Comparison of ENCODE assay signal across 20 cellular contexts in the genomic region with DNA sequence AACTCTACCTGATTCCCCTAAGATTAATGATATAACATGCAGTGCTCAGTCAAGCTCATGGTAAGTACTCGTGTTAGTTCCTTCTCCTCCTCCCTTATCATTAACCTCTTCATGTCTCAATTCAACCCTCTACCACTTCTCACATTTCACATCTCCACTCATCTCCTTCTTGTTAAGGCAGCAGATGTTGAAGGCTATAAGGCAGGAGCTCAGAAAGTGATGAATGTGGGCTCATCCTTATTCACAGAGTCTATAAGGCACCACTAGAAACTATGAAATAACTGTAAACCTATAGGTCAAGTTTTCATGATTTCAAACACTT. TPM values are rescaled to one million over a fixed set of nuclear protein-coding genes. Genes with fewer than 3 reads are reported as not detected.
DNase-seq lines count a peak whose midpoint lies in the region; ATAC-seq, FAIRE-seq and TF ChIP-seq lines count a peak whose summit lies in the region.
"Had no signal": no experiment of that assay in that cellular context is flagged by ENCODE, and none has a peak within 500 bp of the region (broad histone marks: within the 10 kb centered on the region; RNA-seq: fewer than 3 reads in every experiment).

No MANE protein-coding gene starts in this region.

- DNase-seq in MCF 10A (ENCODE audit: unreplicated experiment) (no peak), breast epithelium (ENCODE audit: low spot score in 2 of 2) (no peak), PC-3 (no peak), K562 (ENCODE audit: extremely low read depth in 1 of 4, low spot score in 3 of 4) (no peak), body of pancreas (no peak), NCI-H82 (lab: John Stamatoyannopoulos, UW) (no peak), neural progenitor cell (ENCODE audit: low spot score) (no peak), NCI-H2107 treated with DMSO at 0.1 percent for 48 hours (lab: John Stamatoyannopoulos, UW; ENCODE audit: unreplicated experiment) (no peak)
- DNase-seq: activated naive CD4-positive, alpha-beta T cell treated with anti-CD3 and anti-CD28 coated beads for 36 hours; mucosa of descending colon; nephron progenitor cell; right cardiac atrium; stimulated activated CD4-positive, alpha-beta T cell treated with anti-CD3 and anti-CD28 coated beads, Interleukin-12 subunit alpha, Interleukin-12 subunit beta, amount 100 ng/mL, for 4 hours; stimulated activated CD4-positive, alpha-beta T cell treated with anti-CD3 and anti-CD28 coated beads, Interleukin-4, amount 100 ng/mL, for 24 hours; WERI-Rb-1 had no signal

- H3K9me3 Mint-ChIP-seq in MCF 10A (ENCODE audit: unreplicated experiment), result no peaks in the 10 kb centered on the region
- H3K9me3 Mint-ChIP-seq in neural progenitor cell, result no peaks in the 10 kb centered on the region
- H3K9me3 Mint-ChIP-seq: activated CD4-positive, alpha-beta T cell treated with anti-CD3 and anti-CD28 coated beads, Interleukin-2, amount 10 ng/mL, durations not matched to agents 7 days and 5 days; activated naive CD4-positive, alpha-beta T cell treated with anti-CD3 and anti-CD28 coated beads for 36 hours; nephron progenitor cell had no signal

- ATAC-seq in PC-3 (no peak), K562 (peak; percentile 66), body of pancreas (no peak)

- FAIRE-seq in K562 (lab: Jason Lieb, UNC), result no peak

- H3K9me3 ChIP-seq in breast epithelium, result no peaks in the 10 kb centered on the region
- no peaks in the 10 kb centered on the region for H3K9me3 ChIP-seq in PC-3 (ENCODE audit: low read length)
- no peaks in the 10 kb centered on the region for H3K9me3 ChIP-seq in K562 (replicated peaks; ENCODE audit: control insufficient read depth, insufficient read depth, low read depth, low read length)
- H3K9me3 ChIP-seq in body of pancreas, result no peaks in the 10 kb centered on the region
- H3K9me3 ChIP-seq in neural progenitor cell (ENCODE audit: low read depth), result no peaks in the 10 kb centered on the region
- H3K9me3 ChIP-seq: BLaER1 treated with 17β-estradiol and CSF1 and Interleukin-3, amounts not matched to agents 10 nM and 100 nM; mucosa of descending colon; thoracic aorta; vagina had no signal

- intact Hi-C loops in MCF 10A (cut with micrococcal nuclease), result loop anchor here (5.0 to 10.0 kb wide), 2 partner anchors 421 to 449 kb away; no protein-coding TSS in a partner anchor
- intact Hi-C loops in breast epithelium (cut with DNase I; ENCODE audit: low total_unique reads), result no loop called here
- intact Hi-C loops in PC-3 (cut with micrococcal nuclease), result no loop called here
- intact Hi-C loops in K562 (cut with micrococcal nuclease), result loop anchor here (5.0 kb wide), 2 partner anchors 339 to 654 kb away; no protein-coding TSS in a partner anchor
- intact Hi-C loops in body of pancreas (cut with DNase I), result loop anchor here (10.0 kb wide), 1 partner anchor 281 kb away; no protein-coding TSS in a partner anchor

- no peaks in the 10 kb centered on the region for H4K20me1 ChIP-seq in PC-3 (ENCODE audit: low read length)
- H4K20me1 ChIP-seq in K562 (replicated peaks; ENCODE audit: control insufficient read depth, insufficient read depth, low read length), result no peaks in the 10 kb centered on the region
- no peaks in the 10 kb centered on the region for H4K20me1 ChIP-seq in neural progenitor cell (ENCODE audit: low read depth)
- H4K20me1 ChIP-seq: BLaER1 treated with 17β-estradiol and CSF1 and Interleukin-3, amounts not matched to agents 10 nM and 100 nM had no signal

- H3K27me3 ChIP-seq in breast epithelium (no peaks in the 10 kb centered on the region), PC-3 (ENCODE audit: low read length) (no peaks in the 10 kb centered on the region), K562 (ENCODE audit: control insufficient read depth in 2 of 2, insufficient read depth in 2 of 2, low read length in 2 of 2) (no peaks in the 10 kb centered on the region), body of pancreas (no peaks in the 10 kb centered on the region), neural progenitor cell (no peaks in the 10 kb centered on the region)
- H3K27me3 ChIP-seq: BLaER1 treated with 17β-estradiol and CSF1 and Interleukin-3, amounts not matched to agents 10 nM and 100 nM; vagina had no signal

- no peaks in the 10 kb centered on the region for H3K27me3 Mint-ChIP-seq in MCF 10A (ENCODE audit: insufficient read depth, unreplicated experiment)
- H3K27me3 Mint-ChIP-seq in neural progenitor cell (ENCODE audit: insufficient read depth, low read depth), result no peaks in the 10 kb centered on the region
- H3K27me3 Mint-ChIP-seq: activated CD4-positive, alpha-beta T cell treated with anti-CD3 and anti-CD28 coated beads, Interleukin-2, amount 10 ng/mL, durations not matched to agents 7 days and 5 days had no signal

- CTCF ChIA-PET in MCF 10A (lab: Yijun Ruan, JAX), result interaction anchor here (0.6 to 6.7 kb wide), 21 partner anchors 8 to 518 kb away, joined by 3 to 75 read pairs (median 4); a partner anchor contains a TSS
- CTCF ChIA-PET in PC-3 (lab: Charles Lee), result interaction anchor here (0.7 to 2.3 kb wide), 3 partner anchors 83 to 276 kb away, joined by 3 to 6 read pairs (median 5); no protein-coding TSS in a partner anchor
- CTCF ChIA-PET in K562 (lab: Yijun Ruan, JAX; ENCODE audit: low intra/inter-chr PET ratio), result interaction anchor here (0.6 to 2.8 kb wide), 4 partner anchors 127 to 277 kb away, joined by 4 to 18 read pairs (median 7); no protein-coding TSS in a partner anchor

- TF ChIP-seq POLR2A in breast epithelium (IDR thresholded peaks at IDR 0.05) (no peak), K562 (conservative IDR thresholded peaks at IDR 0.05) (no peak), body of pancreas (IDR thresholded peaks at IDR 0.05) (no peak)

- no peak for TF ChIP-seq CTCF in MCF 10A (IDR thresholded peaks at IDR 0.05; ENCODE audit: unreplicated experiment)
- no peak for TF ChIP-seq CTCF in breast epithelium (IDR thresholded peaks at IDR 0.05)
- TF ChIP-seq CTCF in PC-3 (conservative IDR thresholded peaks at IDR 0.05; ENCODE audit: low read depth, low read length), result no peak
- no peak for TF ChIP-seq CTCF in K562 (IDR thresholded peaks at IDR 0.05 in 2 of 3, conservative IDR thresholded peaks at IDR 0.05 in 1 of 3; ENCODE audit: insufficient read depth in 2 of 3, low read depth in 1 of 3, low read length in 3 of 3)
- TF ChIP-seq CTCF in body of pancreas (IDR thresholded peaks at IDR 0.05), result no peak
- no peak for TF ChIP-seq CTCF in neural progenitor cell (IDR thresholded peaks at IDR 0.05)

- H3K36me3 ChIP-seq in breast epithelium (no peaks in the 10 kb centered on the region), PC-3 (ENCODE audit: low read depth, low read length) (no peaks in the 10 kb centered on the region), K562 (ENCODE audit: control insufficient read depth, insufficient read depth, low read length) (no peaks in the 10 kb centered on the region), body of pancreas (replicated peaks in 1 of 2; ENCODE audit: insufficient read depth in 1 of 2, low read depth in 2 of 2) (no peaks in the 10 kb centered on the region), neural progenitor cell (no peaks in the 10 kb centered on the region)
- H3K36me3 ChIP-seq: BLaER1 treated with 17β-estradiol and CSF1 and Interleukin-3, amounts not matched to agents 10 nM and 100 nM; thoracic aorta; vagina; WERI-Rb-1 had no signal

- 0 out of 2 replicates have a peak overlapping the region, but pooled peaks have one; percentile 0 for H3K4me2 ChIP-seq in PC-3 (ENCODE audit: low read length)
- peak overlapping the region; percentile 19; the same call in 1 of the 2 replicates for H3K4me2 ChIP-seq in K562 (ENCODE audit: insufficient read depth, low read length)
- no peak overlapping the region for H3K4me2 ChIP-seq in neural progenitor cell

- H3K4me3 Mint-ChIP-seq in MCF 10A (ENCODE audit: unreplicated experiment), result no peak overlapping the region
- H3K4me3 Mint-ChIP-seq in neural progenitor cell, result no peak overlapping the region
- H3K4me3 Mint-ChIP-seq: activated CD4-positive, alpha-beta T cell treated with anti-CD3 and anti-CD28 coated beads, Interleukin-2, amount 10 ng/mL, durations not matched to agents 7 days and 5 days; activated naive CD4-positive, alpha-beta T cell treated with anti-CD3 and anti-CD28 coated beads for 36 hours; nephron progenitor cell had no signal

- 0% methylated on average over 1 of the region's 1 CpG for WGBS in K562 (ENCODE audit: insufficient coverage, low coverage, missing lambda C conversion rate)
- WGBS in body of pancreas, 2 donors, result 3 to 4% methylated on average over 1 of the region's 1 CpG

- H2AFZ ChIP-seq in PC-3 (ENCODE audit: low read length) (no peak overlapping the region), K562 (ENCODE audit: low read depth, low read length) (peak overlapping the region; percentile 50), neural progenitor cell (replicated peaks) (no peak overlapping the region)
- H2AFZ ChIP-seq: parathyroid adenoma had no signal

- no peaks in the 10 kb centered on the region for H3K4me1 ChIP-seq in breast epithelium
- H3K4me1 ChIP-seq in PC-3 (ENCODE audit: insufficient read depth, low read length), result no peaks in the 10 kb centered on the region
- no peaks in the 10 kb centered on the region; a peak in 1 of 5 replicates for H3K4me1 ChIP-seq in K562 (replicated peaks in 1 of 2; ENCODE audit: control insufficient read depth in 2 of 2, insufficient read depth in 2 of 2, low read length in 2 of 2)
- peaks cover 5% of the 10 kb centered on the region for H3K4me1 ChIP-seq in body of pancreas
- peaks cover 6% of the 10 kb centered on the region for H3K4me1 ChIP-seq in neural progenitor cell
- H3K4me1 ChIP-seq: parathyroid adenoma, vagina had no signal

- H3K9me1 ChIP-seq in K562 (ENCODE audit: control insufficient read depth, insufficient read depth, low read length), result no peaks in the 10 kb centered on the region

- POLR2A ChIA-PET in MCF 10A (lab: Yijun Ruan, JAX), result interaction anchor here (1.0 to 3.8 kb wide), 7 partner anchors 13 to 276 kb away, joined by 3 to 18 read pairs (median 8); a partner anchor contains a TSS
- POLR2A ChIA-PET in PC-3 (lab: Charles Lee; ENCODE audit: unreplicated experiment), result interaction anchor here (0.5 to 0.6 kb wide), 2 partner anchors 22 to 126 kb away, joined by 3 to 4 read pairs; a partner anchor contains a TSS
- POLR2A ChIA-PET in K562 (lab: Yijun Ruan, JAX), result interaction anchor here (1.5 kb wide), 1 partner anchor 276 kb away, joined by 3 read pairs; no protein-coding TSS in a partner anchor

- H3K4me1 Mint-ChIP-seq in MCF 10A (ENCODE audit: insufficient read depth, unreplicated experiment) (peaks cover 10% of the 10 kb centered on the region), neural progenitor cell (no peaks in the 10 kb centered on the region)

- no peak overlapping the region for H3K4me3 ChIP-seq in breast epithelium
- H3K4me3 ChIP-seq in PC-3 (ENCODE audit: low read length), result no peak overlapping the region
- H3K4me3 ChIP-seq in K562, result no peak overlapping the region
- H3K4me3 ChIP-seq in body of pancreas, result no peak overlapping the region
- no peak overlapping the region for H3K4me3 ChIP-seq in neural progenitor cell
- H3K4me3 ChIP-seq: BLaER1 treated with 17β-estradiol and CSF1 and Interleukin-3, amounts not matched to agents 10 nM and 100 nM; mucosa of descending colon; vagina had no signal

- H3F3A ChIP-seq in PC-3 (ENCODE audit: low read length, unreplicated experiment) (no peaks in the 10 kb centered on the region), neural progenitor cell (ENCODE audit: low read depth) (peaks cover 3% of the 10 kb centered on the region)

- BruUV-seq in MCF 10A (replicated peaks; lab: Mats Ljungman, UMichigan), result no TSS peak
- BruUV-seq in PC-3 (replicated peaks; lab: Mats Ljungman, UMichigan), result no TSS peak
- no TSS peak for BruUV-seq in K562 (replicated peaks; lab: Mats Ljungman, UMichigan)

- H3K9ac ChIP-seq in PC-3 (ENCODE audit: low read length), result no peak overlapping the region
- H3K9ac ChIP-seq in K562 (ENCODE audit: insufficient read depth in 1 of 2, low read depth in 2 of 2, low read length in 2 of 2), result no peak overlapping the region
- H3K9ac ChIP-seq in neural progenitor cell, result no peak overlapping the region
- H3K9ac ChIP-seq: BLaER1 treated with 17β-estradiol and CSF1 and Interleukin-3, amounts not matched to agents 10 nM and 100 nM; parathyroid adenoma had no signal

- H3K36me3 Mint-ChIP-seq in MCF 10A (ENCODE audit: insufficient read depth, unreplicated experiment) (peaks cover 12% of the 10 kb centered on the region), neural progenitor cell (peaks cover 2% of the 10 kb centered on the region)

- H3K27ac ChIP-seq in breast epithelium (no peak overlapping the region), PC-3 (ENCODE audit: low read length) (no peak overlapping the region), K562 (ENCODE audit: extremely low read depth, low read depth, low read length) (no peak overlapping the region), body of pancreas (no peak overlapping the region), neural progenitor cell (no peak overlapping the region)
- H3K27ac ChIP-seq: BLaER1 treated with 17β-estradiol and CSF1 and Interleukin-3, amounts not matched to agents 10 nM and 100 nM; parathyroid adenoma; thoracic aorta; vagina; WERI-Rb-1 had no signal

- no peaks in the 10 kb centered on the region for H3K9me2 ChIP-seq in PC-3 (replicated peaks; ENCODE audit: low read length)

- H3K79me2 ChIP-seq in PC-3 (ENCODE audit: low read length), result no peaks in the 10 kb centered on the region
- H3K79me2 ChIP-seq in K562 (ENCODE audit: control insufficient read depth, insufficient read depth, low read length), result no peaks in the 10 kb centered on the region
- no peaks in the 10 kb centered on the region for H3K79me2 ChIP-seq in neural progenitor cell (ENCODE audit: low read depth)
- H3K79me2 ChIP-seq: parathyroid adenoma had no signal

- TF ChIP-seq EP300 in K562 (IDR thresholded peaks at IDR 0.05; ENCODE audit: low read length), result no peak

- no peak for TF ChIP-seq RAD21 in K562 (CRISPR knock-in tag; conservative IDR thresholded peaks at IDR 0.05 in 1 of 2, IDR thresholded peaks at IDR 0.05 in 1 of 2)

- in situ Hi-C loops in K562 (cut with MboI), result no loop called here

- peak overlapping the region; percentile 1 for H3K27ac Mint-ChIP-seq in MCF 10A (ENCODE audit: low read depth, unreplicated experiment)
- no peak overlapping the region for H3K27ac Mint-ChIP-seq in neural progenitor cell
- H3K27ac Mint-ChIP-seq: activated CD4-positive, alpha-beta T cell treated with anti-CD3 and anti-CD28 coated beads, Interleukin-2, amount 10 ng/mL, durations not matched to agents 7 days and 5 days; activated naive CD4-positive, alpha-beta T cell treated with anti-CD3 and anti-CD28 coated beads for 36 hours; nephron progenitor cell had no signal

RNA-seq across cellular contexts. Expression of a gene that starts 56.0 kb away (rescaled TPM):
- total RNA-seq in MCF 10A (2022), result 32.8 and 35.4 TPM in 2 replicates
- 10 to 100 TPM in 2 of 3 donors, 1 to 10 TPM in 1; 3.5 to 20.8 (median 17.7) TPM for total RNA-seq in breast epithelium
- 1.8 and 3.9 TPM in 2 replicates for total RNA-seq in PC-3 (2014; rRNA removed)
- total RNA-seq in K562 (2011; cell fraction: chromatin; rRNA removed; ENCODE audit: low replicate concordance), result 28.4 and 58.9 TPM in 2 replicates
- 14.8 and 18.8 TPM in 2 replicates for total RNA-seq in K562 (2011; cell fraction: nucleolus; rRNA removed)
- 26.7 and 42.7 TPM in 2 replicates for total RNA-seq in K562 (2011; cell fraction: nucleoplasm; rRNA removed)
- total RNA-seq in K562 (2014; rRNA removed), result 6.5 and 8.5 TPM in 2 replicates
- total RNA-seq in K562 (2014; rRNA removed; fragmentation: Illumina TruSeq; extraction: Trizol), result 14.3 and 14.5 TPM in 2 replicates
- 9.0 and 11.0 TPM in 2 replicates for total RNA-seq in K562 (2015; rRNA removed; fragmentation: Illumina TruSeq; extraction: Trizol)
- total RNA-seq in K562 (2021), result 6.1 and 8.6 TPM in 2 replicates
- 11.7 and 13.3 TPM in 2 replicates for polyA plus RNA-seq in K562 (2011; rRNA removed)
- 0.79 and 3.4 TPM in 2 replicates for polyA plus RNA-seq in K562 (2011; cell fraction: cytosol; rRNA removed)
- 15.8 and 17.1 TPM in 2 replicates for polyA plus RNA-seq in K562 (2011; cell fraction: nucleus; rRNA removed)
- polyA plus RNA-seq in K562 (2012), result 5.0 and 10.8 TPM in 2 replicates
- polyA plus RNA-seq in K562 (2014; fragmentation: Illumina TruSeq; extraction: Trizol), result 5.1 and 5.9 TPM in 2 replicates
- polyA plus RNA-seq in K562 (2014; fragmentation: Nextera tagmentation; extraction: Ambion mirVana), result 1 to 10 TPM; 3.7 to 4.6 TPM
- 10.4 and 12.9 TPM in 2 replicates for polyA plus RNA-seq in K562 (2014; rRNA removed)
- 13.6 and 19.5 TPM in 2 replicates for polyA minus RNA-seq in K562 (2011; rRNA and poly(A)+ RNA removed)
- polyA minus RNA-seq in K562 (2011; cell fraction: cytosol; rRNA and poly(A)+ RNA removed), result 3.7 and 5.2 TPM in 2 replicates
- 16.2 and 28.9 TPM in 2 replicates for polyA minus RNA-seq in K562 (2011; cell fraction: nucleus; rRNA and poly(A)+ RNA removed)
- total RNA-seq in body of pancreas, result 10 to 100 TPM in 1 of 2 donors, 1 to 10 TPM in 1; 3.3 to 19.7 TPM
- total RNA-seq in neural progenitor cell (ENCODE audit: low replicate concordance), result 23.2 and 24.6 TPM in 2 replicates

RNA-seq across cellular contexts. Expression of a gene that starts 56.4 kb away (rescaled TPM):
- total RNA-seq in MCF 10A (2022) (1,343 and 1,536 TPM in 2 replicates), breast epithelium (1,000 to 10,000 TPM; 1,531 to 3,365 (median 3,229) TPM), PC-3 (2014; rRNA removed) (1,096 and 1,330 TPM in 2 replicates), K562 (2014; rRNA removed) (1,654 and 1,685 TPM in 2 replicates), K562 (2014; rRNA removed; fragmentation: Illumina TruSeq; extraction: Trizol) (3,037 and 3,271 TPM in 2 replicates), K562 (2015; rRNA removed; fragmentation: Illumina TruSeq; extraction: Trizol) (2,063 and 2,242 TPM in 2 replicates), K562 (2021) (1,392 and 1,538 TPM in 2 replicates), body of pancreas (100 to 1,000 TPM; 489 to 703 TPM), neural progenitor cell (ENCODE audit: low replicate concordance) (2,670 and 2,741 TPM in 2 replicates)
- total RNA-seq in K562 (2011; cell fraction: chromatin; rRNA removed; ENCODE audit: low replicate concordance), result 331 and 344 TPM in 2 replicates
- 339 and 368 TPM in 2 replicates for total RNA-seq in K562 (2011; cell fraction: nucleolus; rRNA removed)
- 601 and 1,012 TPM in 2 replicates for total RNA-seq in K562 (2011; cell fraction: nucleoplasm; rRNA removed)
- polyA plus RNA-seq in K562 (2011; rRNA removed) (3,088 and 3,282 TPM in 2 replicates), K562 (2014; fragmentation: Illumina TruSeq; extraction: Trizol) (1,383 and 1,726 TPM in 2 replicates), K562 (2014; fragmentation: Nextera tagmentation; extraction: Ambion mirVana) (1,000 to 10,000 TPM; 2,423 to 2,945 TPM), K562 (2014; rRNA removed) (2,195 and 2,258 TPM in 2 replicates)
- polyA plus RNA-seq in K562 (2011; cell fraction: cytosol; rRNA removed), result 748 and 1,744 TPM in 2 replicates
- 371 and 883 TPM in 2 replicates for polyA plus RNA-seq in K562 (2011; cell fraction: nucleus; rRNA removed)
- 2,166 and 2,345 TPM in 2 replicates for polyA plus RNA-seq in K562 (2012)
- polyA minus RNA-seq in K562 (2011; rRNA and poly(A)+ RNA removed), result 1,049 and 1,123 TPM in 2 replicates
- polyA minus RNA-seq in K562 (2011; cell fraction: cytosol; rRNA and poly(A)+ RNA removed), result 396 and 500 TPM in 2 replicates
- polyA minus RNA-seq in K562 (2011; cell fraction: nucleus; rRNA and poly(A)+ RNA removed), result 165 and 328 TPM in 2 replicates

Comparison
In these comparisons a context has a peak if more than half of its experiments do, and no peak if none do; other contexts are left out.
1. intact Hi-C loops: an anchor here in MCF 10A (5.0 to 10.0 kb wide), K562 (5.0 kb wide) and body of pancreas (10.0 kb wide); none called in breast epithelium and PC-3.